Comparison of ENCODE assay signal across 1 cellular context in genomic region chr16:89406277-89406888, GRCh38.
TF ChIP-seq lines count a peak whose summit lies in the region.

No MANE protein-coding gene starts in this region.

TF ChIP-seq in HepG2, 621 proteins besides CTCF, POLR2A, EP300 and RAD21 (continued from another document):
- TF ChIP-seq SNAPC4 (CRISPR knock-in tag; IDR thresholded peaks at IDR 0.05) (no peak), KLF13 (CRISPR knock-in tag; IDR thresholded peaks at IDR 0.05) (no peak), FOXO4 (CRISPR knock-in tag; conservative IDR thresholded peaks at IDR 0.05) (no peak), MLLT10 (CRISPR knock-in tag; IDR thresholded peaks at IDR 0.05) (no peak), ZNF782 (CRISPR knock-in tag; IDR thresholded peaks at IDR 0.05; ENCODE audit: borderline replicate concordance) (no peak), KDM1A (CRISPR knock-in tag; IDR thresholded peaks at IDR 0.05) (no peak), ZNF451 (CRISPR knock-in tag; IDR thresholded peaks at IDR 0.05) (no peak), ZNF543 (CRISPR knock-in tag; IDR thresholded peaks at IDR 0.05) (no peak), ZBTB3 (CRISPR knock-in tag; IDR thresholded peaks at IDR 0.05; ENCODE audit: borderline replicate concordance, low read depth) (no peak), ZNF274 (CRISPR knock-in tag; IDR thresholded peaks at IDR 0.05) (no peak), SIN3B (IDR thresholded peaks at IDR 0.05; ENCODE audit: low read length) (no peak), ZBTB38 (CRISPR knock-in tag; IDR thresholded peaks at IDR 0.05) (peak; percentile 16; the same call in 1 of the 2 replicates), FOXO1 (CRISPR knock-in tag; IDR thresholded peaks at IDR 0.05) (no peak), MAF1 (CRISPR knock-in tag; IDR thresholded peaks at IDR 0.05; ENCODE audit: borderline replicate concordance) (no peak), HMG20B (CRISPR knock-in tag; conservative IDR thresholded peaks at IDR 0.05) (no peak), BCL3 (CRISPR knock-in tag; IDR thresholded peaks at IDR 0.05) (peak; percentile 56; the same call in 1 of the 2 replicates), ZKSCAN8 (CRISPR knock-in tag; IDR thresholded peaks at IDR 0.05; ENCODE audit: borderline replicate concordance) (no peak), ZSCAN12 (CRISPR knock-in tag; IDR thresholded peaks at IDR 0.05) (no peak), GATAD1 (CRISPR knock-in tag; IDR thresholded peaks at IDR 0.05) (no peak), SALL2 (CRISPR knock-in tag; IDR thresholded peaks at IDR 0.05) (no peak), ZNF564 (CRISPR knock-in tag; IDR thresholded peaks at IDR 0.05) (no peak), ZNF264 (CRISPR knock-in tag; IDR thresholded peaks at IDR 0.05) (no peak), RBM22 (optimal IDR thresholded peaks at IDR 0.05; ENCODE audit: low read length) (peak; percentile 97), NR1H2 (CRISPR knock-in tag; IDR thresholded peaks at IDR 0.05; ENCODE audit: borderline replicate concordance, low read depth) (peak; percentile 79; the same call in 1 of the 2 replicates)
- TF ChIP-seq, protein P1, sequence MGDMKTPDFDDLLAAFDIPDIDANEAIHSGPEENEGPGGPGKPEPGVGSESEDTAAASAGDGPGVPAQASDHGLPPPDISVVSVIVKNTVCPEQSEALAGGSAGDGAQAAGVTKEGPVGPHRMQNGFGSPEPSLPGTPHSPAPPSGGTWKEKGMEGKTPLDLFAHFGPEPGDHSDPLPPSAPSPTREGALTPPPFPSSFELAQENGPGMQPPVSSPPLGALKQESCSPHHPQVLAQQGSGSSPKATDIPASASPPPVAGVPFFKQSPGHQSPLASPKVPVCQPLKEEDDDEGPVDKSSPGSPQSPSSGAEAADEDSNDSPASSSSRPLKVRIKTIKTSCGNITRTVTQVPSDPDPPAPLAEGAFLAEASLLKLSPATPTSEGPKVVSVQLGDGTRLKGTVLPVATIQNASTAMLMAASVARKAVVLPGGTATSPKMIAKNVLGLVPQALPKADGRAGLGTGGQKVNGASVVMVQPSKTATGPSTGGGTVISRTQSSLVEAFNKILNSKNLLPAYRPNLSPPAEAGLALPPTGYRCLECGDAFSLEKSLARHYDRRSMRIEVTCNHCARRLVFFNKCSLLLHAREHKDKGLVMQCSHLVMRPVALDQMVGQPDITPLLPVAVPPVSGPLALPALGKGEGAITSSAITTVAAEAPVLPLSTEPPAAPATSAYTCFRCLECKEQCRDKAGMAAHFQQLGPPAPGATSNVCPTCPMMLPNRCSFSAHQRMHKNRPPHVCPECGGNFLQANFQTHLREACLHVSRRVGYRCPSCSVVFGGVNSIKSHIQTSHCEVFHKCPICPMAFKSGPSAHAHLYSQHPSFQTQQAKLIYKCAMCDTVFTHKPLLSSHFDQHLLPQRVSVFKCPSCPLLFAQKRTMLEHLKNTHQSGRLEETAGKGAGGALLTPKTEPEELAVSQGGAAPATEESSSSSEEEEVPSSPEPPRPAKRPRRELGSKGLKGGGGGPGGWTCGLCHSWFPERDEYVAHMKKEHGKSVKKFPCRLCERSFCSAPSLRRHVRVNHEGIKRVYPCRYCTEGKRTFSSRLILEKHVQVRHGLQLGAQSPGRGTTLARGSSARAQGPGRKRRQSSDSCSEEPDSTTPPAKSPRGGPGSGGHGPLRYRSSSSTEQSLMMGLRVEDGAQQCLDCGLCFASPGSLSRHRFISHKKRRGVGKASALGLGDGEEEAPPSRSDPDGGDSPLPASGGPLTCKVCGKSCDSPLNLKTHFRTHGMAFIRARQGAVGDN (CRISPR knock-in tag; IDR thresholded peaks at IDR 0.05): peak; percentile 29
- TF ChIP-seq, protein P2, sequence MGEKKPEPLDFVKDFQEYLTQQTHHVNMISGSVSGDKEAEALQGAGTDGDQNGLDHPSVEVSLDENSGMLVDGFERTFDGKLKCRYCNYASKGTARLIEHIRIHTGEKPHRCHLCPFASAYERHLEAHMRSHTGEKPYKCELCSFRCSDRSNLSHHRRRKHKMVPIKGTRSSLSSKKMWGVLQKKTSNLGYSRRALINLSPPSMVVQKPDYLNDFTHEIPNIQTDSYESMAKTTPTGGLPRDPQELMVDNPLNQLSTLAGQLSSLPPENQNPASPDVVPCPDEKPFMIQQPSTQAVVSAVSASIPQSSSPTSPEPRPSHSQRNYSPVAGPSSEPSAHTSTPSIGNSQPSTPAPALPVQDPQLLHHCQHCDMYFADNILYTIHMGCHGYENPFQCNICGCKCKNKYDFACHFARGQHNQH (CRISPR knock-in tag; IDR thresholded peaks at IDR 0.05): no peak
